In the genomic region with DNA sequence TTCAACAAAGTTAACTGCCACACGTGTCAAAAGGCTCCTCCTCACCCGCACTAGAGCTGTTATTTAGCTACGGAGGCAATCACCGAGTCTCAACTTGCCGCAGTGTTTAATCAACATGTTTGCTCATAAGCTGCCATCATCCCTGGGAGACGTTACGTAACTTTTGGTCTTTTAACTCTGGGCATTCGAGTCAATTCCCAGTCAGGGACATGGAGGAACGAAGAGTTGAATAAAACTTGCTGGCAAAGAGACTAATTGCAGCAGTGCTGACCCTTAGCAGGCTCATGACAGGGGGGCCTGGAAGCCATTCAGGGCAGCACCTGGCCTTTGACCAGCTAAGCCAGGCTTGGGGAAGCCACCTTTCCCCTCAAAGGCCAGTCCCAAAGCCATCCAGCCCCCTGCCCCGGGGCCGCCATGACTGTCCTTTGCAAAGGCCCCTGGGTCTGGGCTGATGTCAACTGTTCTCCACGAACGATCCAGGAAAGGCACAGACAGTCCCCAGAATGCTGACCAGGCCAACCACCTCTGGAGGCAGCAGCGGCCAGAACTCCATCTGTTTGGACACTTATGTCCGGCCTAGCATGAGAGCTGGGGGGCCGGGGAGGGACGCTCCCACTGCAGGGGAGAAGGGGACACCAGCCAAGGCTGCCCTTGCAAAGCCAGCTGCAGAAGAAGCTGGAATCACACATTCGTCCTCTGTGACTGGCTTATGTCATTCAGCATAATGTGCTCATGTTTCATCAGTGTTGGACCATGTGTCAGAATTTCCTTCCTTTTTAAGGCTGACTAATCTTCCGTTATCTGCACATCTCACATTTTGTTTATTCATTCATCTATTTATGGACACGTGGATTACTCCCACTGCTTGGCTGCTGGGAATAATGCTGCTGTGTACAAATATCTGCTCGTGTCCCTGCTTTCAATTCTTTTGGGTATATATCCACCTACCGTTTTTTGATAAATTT, we compare ENCODE assay signal across 10 cellular contexts. TPM values are rescaled to one million over a fixed set of nuclear protein-coding genes. Genes with fewer than 3 reads are reported as not detected.
A peak's percentile ranks its signal among the peaks of the same experiment; 100 is the strongest.
DNase-seq lines count a peak whose midpoint lies in the region; ATAC-seq and TF ChIP-seq lines count a peak whose summit lies in the region.
"Had no signal": no experiment of that assay in that cellular context is flagged by ENCODE, and none has a peak within 500 bp of the region (broad histone marks: within the 10 kb centered on the region; RNA-seq: fewer than 3 reads in every experiment).

No MANE protein-coding gene starts in this region.

- 84 to 86% methylated on average over 19 to 22 of the region's 22 CpGs for WGBS in endodermal cell (ENCODE audit: insufficient coverage in 1 of 2, insufficient read length in 1 of 2), 2 experiments
- 49 to 58% methylated on average over 22 of the region's 22 CpGs for WGBS in lung, 2 donors

- H3K4me1 Mint-ChIP-seq in endodermal cell: no peaks in the 10 kb centered on the region

- H3K27ac Mint-ChIP-seq in endodermal cell: no peak overlapping the region

- H3K4me1 ChIP-seq in endodermal cell (ENCODE audit: control insufficient read depth, insufficient read depth, low read length): no peaks in the 10 kb centered on the region
- peaks cover 0 to 22% of the 10 kb centered on the region in 2 donors for H3K4me1 ChIP-seq in lung (ENCODE audit: control insufficient read depth in 2 of 2, insufficient read depth in 2 of 2, low read length in 2 of 2)
- H3K4me1 ChIP-seq in uterus: no peaks in the 10 kb centered on the region
- no peaks in the 10 kb centered on the region for H3K4me1 ChIP-seq in colonic mucosa

- H3K4me3 ChIP-seq in endodermal cell (ENCODE audit: low read length): no peak overlapping the region
- H3K4me3 ChIP-seq in lung: no peak overlapping the region
- no peak overlapping the region for H3K4me3 ChIP-seq in uterus
- no peak overlapping the region for H3K4me3 ChIP-seq in colonic mucosa

- H3K9me3 ChIP-seq in endodermal cell (ENCODE audit: control insufficient read depth, low read length) (no peaks in the 10 kb centered on the region), lung (ENCODE audit: control insufficient read depth in 2 of 2, insufficient read depth in 1 of 2, low read length in 1 of 2) (peaks cover 0 to 2% of the 10 kb centered on the region in 2 donors), uterus (no peaks in the 10 kb centered on the region), colonic mucosa (no peaks in the 10 kb centered on the region)

- H3K4me3 Mint-ChIP-seq in endodermal cell: no peak overlapping the region
- H3K4me3 Mint-ChIP-seq: IgD-negative memory B cell had no signal

- H3K27ac ChIP-seq in C4-2B (peak overlapping the region; percentile 24), endodermal cell (ENCODE audit: low read depth, low read length) (no peak overlapping the region), lung (ENCODE audit: low read depth in 1 of 2, low read length in 1 of 2) (peak overlapping the region; percentile 30 to 79), uterus (no peak overlapping the region), colonic mucosa (no peak overlapping the region)

- DNase-seq in MV-4-11 (lab: John Stamatoyannopoulos, UW): peak; percentile 56
- peak; percentile 17 for DNase-seq in endodermal cell
- no peak for DNase-seq in lung (ENCODE audit: low spot score)
- DNase-seq in uterus: no peak
- DNase-seq in colonic mucosa: no peak
- DNase-seq: mesendoderm had no signal

- ATAC-seq in lung (ENCODE audit: insufficient read depth, low FRiP score) (no peak), GM21723 (IDR thresholded peaks at IDR 0.05; ENCODE audit: unreplicated experiment) (no peak), GM19035 (IDR thresholded peaks at IDR 0.05; ENCODE audit: unreplicated experiment) (no peak)

- no peaks in the 10 kb centered on the region for H3K27me3 Mint-ChIP-seq in endodermal cell (ENCODE audit: insufficient read depth)

- no peak for TF ChIP-seq POLR2A in uterus (IDR thresholded peaks at IDR 0.05)

- no peaks in the 10 kb centered on the region for H3K9me3 Mint-ChIP-seq in endodermal cell

- H3K36me3 Mint-ChIP-seq in endodermal cell (ENCODE audit: low read depth): no peaks in the 10 kb centered on the region

- H3K27me3 ChIP-seq in endodermal cell (ENCODE audit: control insufficient read depth, insufficient read depth, low read length, poor library complexity, severe bottlenecking): no peaks in the 10 kb centered on the region
- H3K27me3 ChIP-seq in lung (ENCODE audit: control insufficient read depth, insufficient read depth): no peaks in the 10 kb centered on the region
- no peaks in the 10 kb centered on the region for H3K27me3 ChIP-seq in uterus
- no peaks in the 10 kb centered on the region for H3K27me3 ChIP-seq in colonic mucosa

- H3K36me3 ChIP-seq in endodermal cell (ENCODE audit: control insufficient read depth, insufficient read depth, low read length) (no peaks in the 10 kb centered on the region), lung (ENCODE audit: control insufficient read depth in 2 of 2, insufficient read depth in 2 of 2, low read length in 2 of 2) (no peaks in the 10 kb centered on the region), uterus (no peaks in the 10 kb centered on the region), colonic mucosa (no peaks in the 10 kb centered on the region)

- intact Hi-C loops in uterus (cut with DNase I; ENCODE audit: low total_unique reads) (loop anchor here (5.0 kb wide), 1 partner anchor 719 kb away; no protein-coding TSS in a partner anchor), colonic mucosa (cut with DNase I) (no loop called here)

- no peak for TF ChIP-seq CTCF in C4-2B (conservative IDR thresholded peaks at IDR 0.05)
- no peak for TF ChIP-seq CTCF in endodermal cell (conservative IDR thresholded peaks at IDR 0.05)
- TF ChIP-seq CTCF in lung (IDR thresholded peaks at IDR 0.05; ENCODE audit: control extremely low read depth, extremely low read depth): no peak
- TF ChIP-seq CTCF in uterus (IDR thresholded peaks at IDR 0.05): no peak
- TF ChIP-seq CTCF in colonic mucosa (IDR thresholded peaks at IDR 0.05): no peak

- H3K9ac ChIP-seq in endodermal cell (ENCODE audit: extremely low read depth, low read length, poor library complexity, severe bottlenecking) (no peak overlapping the region), colonic mucosa (ENCODE audit: low read depth in 2 of 2, low read length in 2 of 2) (no peak overlapping the region)

RNA-seq across cellular contexts. Expression of a gene that starts 43.7 kb away (rescaled TPM):
- total RNA-seq in endodermal cell (1 to 10 TPM; 6.6 to 9.8 TPM), lung (10 to 100 TPM; 11.7 to 41.0 TPM), uterus (10 to 100 TPM in 2 of 4 donors, 1 to 10 TPM in 2; 1.4 to 12.8 (median 6.9) TPM), colonic mucosa (10 to 100 TPM; 29.9 to 39.5 TPM)
- 4.2 TPM for polyA plus RNA-seq in endodermal cell (2013, experiment 1 of 2)
- 4.7 TPM for polyA plus RNA-seq in endodermal cell (2013, experiment 2 of 2)
- 1 to 10 TPM; 4.6 to 5.2 TPM for polyA plus RNA-seq in lung

Comparison
In these comparisons a context has a peak if more than half of its experiments do, and no peak if none do; other contexts are left out.
1. H3K27ac ChIP-seq: peak in C4-2B (single experiment) and lung (2 of 2); none in endodermal cell (single experiment), uterus (0 of 2) and colonic mucosa (single experiment).
2. DNase-seq: peak in MV-4-11 (single experiment) and endodermal cell (single experiment); none in lung (single experiment), uterus (0 of 2) and colonic mucosa (single experiment).